33 cellular contexts compared by ENCODE assay signal in the genomic region with DNA sequence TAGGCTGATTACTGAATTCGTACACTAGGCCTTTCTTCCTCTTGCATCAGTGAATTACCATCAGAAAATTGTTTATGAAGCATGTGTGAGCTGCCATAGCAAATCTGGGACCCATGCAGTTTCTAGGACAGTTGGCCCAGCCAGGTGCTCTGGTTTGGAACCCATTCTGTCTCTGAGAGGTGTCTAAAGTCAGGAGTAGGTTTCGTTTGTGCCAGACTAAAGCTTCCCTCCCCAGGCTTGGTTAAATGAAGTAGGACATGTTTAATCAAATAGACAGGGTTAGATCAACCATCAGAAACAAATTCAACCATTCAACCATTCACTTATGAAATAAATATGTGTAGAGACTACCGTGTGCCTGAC.
"Had no signal": no experiment of that assay in that cellular context is flagged by ENCODE, and none has a peak within 500 bp of the region (broad histone marks: within the 10 kb centered on the region; RNA-seq: fewer than 3 reads in every experiment).

No MANE protein-coding gene starts in this region.

- H3K27me3 ChIP-seq: adrenal gland, body of pancreas, brain microvascular endothelial cell, breast epithelium had no signal

- DNase-seq: activated B cell treated with CpG ODN at 0.5 μM for 24 hours; activated CD4-positive, alpha-beta memory T cell treated with anti-CD3 and anti-CD28 coated beads for 36 hours; activated CD4-positive, alpha-beta T cell treated with anti-CD3 and anti-CD28 coated beads for 4 hours; activated CD4-positive, alpha-beta T cell treated with anti-CD3 and anti-CD28 coated beads, Interleukin-2, amount 10 ng/mL, durations not matched to agents 24 days and 14 days; activated CD4-positive, alpha-beta T cell treated with anti-CD3 and anti-CD28 coated beads, Interleukin-2, amount 50 U/mL, for 1 hour; activated CD4-positive, alpha-beta T cell treated with anti-CD3 and anti-CD28 coated beads, Interleukin-2, amount 50 U/mL, for 4 hours; activated CD4-positive, CD25-positive, alpha-beta regulatory T cell treated with anti-CD3 and anti-CD28 coated beads, Interleukin-2, amount 50 U/mL, for 72 hours; activated CD8-positive, alpha-beta memory T cell treated with anti-CD3 and anti-CD28 coated beads, Interleukin-2, amount 50 U/mL, for 4 hours; activated CD8-positive, alpha-beta T cell treated with anti-CD3 and anti-CD28 coated beads for 36 hours; activated effector memory CD4-positive, alpha-beta T cell treated with anti-CD3 and anti-CD28 coated beads, Interleukin-2, amount 50 U/mL, for 16 hours; activated gamma-delta T cell treated with Interleukin-2 at 50 U/mL for 16 hours; activated naive CD4-positive, alpha-beta T cell; activated naive CD4-positive, alpha-beta T cell treated with anti-CD3 and anti-CD28 coated beads for 36 hours; activated naive CD4-positive, alpha-beta T cell treated with anti-CD3 and anti-CD28 coated beads, Interleukin-2, amount 50 U/mL, for 16 hours; activated naive CD8-positive, alpha-beta T cell treated with anti-CD3 and anti-CD28 coated beads for 36 hours; activated T-cell treated with anti-CD3 and anti-CD28 coated beads for 4 hours; activated T-cell treated with anti-CD3 and anti-CD28 coated beads, Interleukin-2, amount 50 U/mL, for 1 hour; activated T-cell treated with anti-CD3 and anti-CD28 coated beads, Interleukin-2, amount 50 U/mL, for 4 hours; activated T-cell treated with anti-CD3 and anti-CD28 coated beads, Interleukin-2, amount 50 U/mL, for 72 hours; adrenal gland; amniotic stem cell; aorta; body of pancreas; brain microvascular endothelial cell; central memory CD4-positive, alpha-beta T cell; cerebellar nuclear complex; T-helper 1 cell; T-helper 2 cell; T-helper 9 cell had no signal

- H3K9me3 ChIP-seq: adrenal gland, body of pancreas, breast epithelium had no signal

- ATAC-seq: activated CD8-positive, alpha-beta T cell treated with anti-CD3 and anti-CD28 coated beads for 36 hours; activated naive CD4-positive, alpha-beta T cell treated with anti-CD3 and anti-CD28 coated beads, Interleukin-2, amount 50 U/mL, for 72 hours; activated T-cell treated with anti-CD3 and anti-CD28 coated beads, Interleukin-2, amount 50 U/mL, for 4 hours; activated T-cell treated with anti-CD3 and anti-CD28 coated beads, Interleukin-2, amount 50 U/mL, for 72 hours; activated T-helper 17 cell treated with anti-CD3 and anti-CD28 coated beads, Interleukin-2, amount 50 U/mL, for 72 hours; body of pancreas had no signal

- H3K4me3 ChIP-seq: adrenal gland, body of pancreas, breast epithelium had no signal

- H3K27ac ChIP-seq: adrenal gland, body of pancreas, brain microvascular endothelial cell, breast epithelium, VCaP had no signal

- H3K4me1 ChIP-seq: adrenal gland had no signal

- H3K36me3 ChIP-seq: adrenal gland, brain microvascular endothelial cell, breast epithelium had no signal
